22 cellular contexts compared by ENCODE assay signal in genomic region chr6:150099546-150099945, GRCh38. TPM values are rescaled to one million over a fixed set of nuclear protein-coding genes. Genes with fewer than 3 reads are reported as not detected.
DNase-seq lines count a peak whose midpoint lies in the region; ATAC-seq, FAIRE-seq and TF ChIP-seq lines count a peak whose summit lies in the region.
"Had no signal": no experiment of that assay in that cellular context is flagged by ENCODE, and none has a peak within 500 bp of the region (broad histone marks: within the 10 kb centered on the region; RNA-seq: fewer than 3 reads in every experiment).

No MANE protein-coding gene starts in this region.

- CTCF ChIA-PET in activated CD8-positive, alpha-beta memory T cell treated with anti-CD3 and anti-CD28 coated beads, Interleukin-2, amount 10 ng/mL, durations not matched to agents 7 days and 5 days (lab: Charles Lee) = no interaction called here

- H4K91ac ChIP-seq in neuronal stem cell (ENCODE audit: low read depth, low read length, poor library complexity) = no peak overlapping the region

- no peak overlapping the region for H3K4me3 Mint-ChIP-seq in activated CD8-positive, alpha-beta memory T cell treated with anti-CD3 and anti-CD28 coated beads, Interleukin-2, amount 10 ng/mL, durations not matched to agents 7 days and 5 days
- H3K4me3 Mint-ChIP-seq: CD4-positive, alpha-beta memory T cell had no signal

- no peaks in the 10 kb centered on the region for H3K36me3 Mint-ChIP-seq in activated CD8-positive, alpha-beta memory T cell treated with anti-CD3 and anti-CD28 coated beads, Interleukin-2, amount 10 ng/mL, durations not matched to agents 7 days and 5 days
- H3K36me3 Mint-ChIP-seq: CD4-positive, alpha-beta memory T cell had no signal

- H3K4me1 Mint-ChIP-seq in activated CD8-positive, alpha-beta memory T cell treated with anti-CD3 and anti-CD28 coated beads, Interleukin-2, amount 10 ng/mL, durations not matched to agents 7 days and 5 days = peaks cover 2% of the 10 kb centered on the region
- H3K4me1 Mint-ChIP-seq: CD4-positive, alpha-beta memory T cell had no signal

- no peak overlapping the region for H2BK120ac ChIP-seq in neuronal stem cell (ENCODE audit: low read depth, low read length)

- H2AFZ ChIP-seq in neuronal stem cell (ENCODE audit: low read length) = peak overlapping the region; percentile 62

- no peaks in the 10 kb centered on the region for H3K27me3 ChIP-seq in neuronal stem cell (ENCODE audit: control insufficient read depth in 3 of 3, insufficient read depth in 3 of 3, low read depth in 1 of 3, low read length in 3 of 3)

- no peak overlapping the region for H2BK15ac ChIP-seq in neuronal stem cell (ENCODE audit: low read length)

- H3K23ac ChIP-seq in neuronal stem cell (ENCODE audit: low read depth, low read length, poor library complexity) = no peak overlapping the region

- H3K36me3 ChIP-seq in neuronal stem cell (replicated peaks in 1 of 2; ENCODE audit: control insufficient read depth in 2 of 2, insufficient read depth in 2 of 2, low read length in 2 of 2) = no peaks in the 10 kb centered on the region

- DNase-seq in activated CD8-positive, alpha-beta memory T cell treated with anti-CD3 and anti-CD28 coated beads for 24 hours = peak; percentile 38
- DNase-seq in activated CD8-positive, alpha-beta memory T cell treated with anti-CD3 and anti-CD28 coated beads, Interleukin-2, amount 10 ng/mL, durations not matched to agents 7 days and 5 days = no peak
- DNase-seq in islet precursor cell = peak; percentile 16
- no peak for DNase-seq in neuronal stem cell (ENCODE audit: low spot score)
- no peak for DNase-seq in AG08396 (ENCODE audit: low spot score)
- no peak for DNase-seq in H54 (ENCODE audit: insufficient read length, low spot score)
- no peak for DNase-seq in DMS79 (lab: John Stamatoyannopoulos, UW)
- DNase-seq: AML-193; C1 segment of cervical spinal cord; Calu3; CD4-positive, alpha-beta memory T cell; COR-L47; DMS53; DND-41; GOT3; H7; HCEC 1CT had no signal

- no peak for ATAC-seq in activated CD8-positive, alpha-beta memory T cell treated with anti-CD3 and anti-CD28 coated beads, Interleukin-2, amount 10 ng/mL, durations not matched to agents 7 days and 5 days

- H3K9me3 ChIP-seq in neuronal stem cell (replicated peaks in 1 of 2; ENCODE audit: control insufficient read depth in 2 of 2, insufficient read depth in 1 of 2, low read depth in 1 of 2, low read length in 2 of 2) = peaks cover 0 to 2% of the 10 kb centered on the region in 2 donors

- FAIRE-seq in H54 (lab: Jason Lieb, UNC) = no peak
- FAIRE-seq: A204.1, G401.6, GM12892 had no signal

- H3K4me2 ChIP-seq in neuronal stem cell (ENCODE audit: insufficient read depth, low read length, poor library complexity, severe bottlenecking) = no peak overlapping the region

- no peaks in the 10 kb centered on the region for H3K79me1 ChIP-seq in neuronal stem cell (ENCODE audit: low read depth, low read length)

- H2BK5ac ChIP-seq in neuronal stem cell (ENCODE audit: low read length) = no peak overlapping the region

- no peak overlapping the region for H4K8ac ChIP-seq in neuronal stem cell (ENCODE audit: low read depth, low read length)

- no peak overlapping the region for H2AK5ac ChIP-seq in neuronal stem cell (ENCODE audit: low read depth, low read length)

- no peak overlapping the region for H3K18ac ChIP-seq in neuronal stem cell (ENCODE audit: low read length)

- H3K27ac ChIP-seq in neuronal stem cell (replicated peaks; ENCODE audit: low read length) = no peak overlapping the region
- H3K27ac ChIP-seq: 22Rv1 had no signal

- H3K4me1 ChIP-seq in neuronal stem cell (ENCODE audit: control insufficient read depth in 2 of 2, insufficient read depth in 1 of 2, low read depth in 1 of 2, low read length in 2 of 2) = peaks cover 0 to 3% of the 10 kb centered on the region in 2 donors

- no peak overlapping the region for H3K27ac Mint-ChIP-seq in activated CD8-positive, alpha-beta memory T cell treated with anti-CD3 and anti-CD28 coated beads, Interleukin-2, amount 10 ng/mL, durations not matched to agents 7 days and 5 days
- H3K27ac Mint-ChIP-seq: CD4-positive, alpha-beta memory T cell had no signal

- no peak for TF ChIP-seq POLR2A in H54 (IDR thresholded peaks at IDR 0.05; ENCODE audit: low read depth, low read length)

- peak overlapping the region in 1 of 2 donors; percentile 36 for H3K4me3 ChIP-seq in neuronal stem cell (ENCODE audit: low read length in 2 of 2)

- H3K4ac ChIP-seq in neuronal stem cell (ENCODE audit: low read length) = no peak overlapping the region

- H3K14ac ChIP-seq in neuronal stem cell (ENCODE audit: low read length) = peak overlapping the region; percentile 83

- H3K9ac ChIP-seq in neuronal stem cell (ENCODE audit: low read depth, low read length, poor library complexity) = no peak overlapping the region

- WGBS in neuronal stem cell (ENCODE audit: extremely low coverage in 2 of 2, insufficient read length in 2 of 2, insufficient replicate concordance in 1 of 2), 2 donors = no CpG with 5 or more reads among the region's 8 CpGs

- H3K9me3 Mint-ChIP-seq in activated CD8-positive, alpha-beta memory T cell treated with anti-CD3 and anti-CD28 coated beads, Interleukin-2, amount 10 ng/mL, durations not matched to agents 7 days and 5 days (ENCODE audit: low read depth) = no peaks in the 10 kb centered on the region
- H3K9me3 Mint-ChIP-seq: CD4-positive, alpha-beta memory T cell had no signal

- H2BK12ac ChIP-seq in neuronal stem cell (ENCODE audit: low read length) = no peak overlapping the region

- peaks cover 31% of the 10 kb centered on the region for H3K27me3 Mint-ChIP-seq in activated CD8-positive, alpha-beta memory T cell treated with anti-CD3 and anti-CD28 coated beads, Interleukin-2, amount 10 ng/mL, durations not matched to agents 7 days and 5 days

RNA-seq across cellular contexts. Expression of gene ULBP3, which starts 30.6 kb away (rescaled TPM):
- total RNA-seq in activated CD8-positive, alpha-beta memory T cell treated with anti-CD3 and anti-CD28 coated beads, Interleukin-2, amount 10 ng/mL, durations not matched to agents 7 days and 5 days = 1 to 10 TPM; 1.4 to 2.1 TPM
- polyA plus RNA-seq in neuronal stem cell (2013, experiment 1 of 2) = 7.8 TPM
- polyA plus RNA-seq in neuronal stem cell (2013, experiment 2 of 2) = 7.7 TPM

RNA-seq across cellular contexts. Expression of gene PPP1R14C, which starts 43.3 kb away (rescaled TPM):
- total RNA-seq in activated CD8-positive, alpha-beta memory T cell treated with anti-CD3 and anti-CD28 coated beads, Interleukin-2, amount 10 ng/mL, durations not matched to agents 7 days and 5 days = under 1 TPM in 1 of 2 experiments, not detected in 1; 0.09 TPM
- polyA plus RNA-seq in neuronal stem cell (2013, experiment 1 of 2) = 0.63 TPM
- polyA plus RNA-seq in neuronal stem cell (2013, experiment 2 of 2) = 0.79 TPM
- total RNA-seq: CD4-positive, alpha-beta memory T cell had no signal
- polyA plus RNA-seq: AG04450; CD4-positive, alpha-beta memory T cell had no signal

Comparison
In these comparisons a context has a peak if more than half of its experiments do, and no peak if none do; other contexts are left out.
1. DNase-seq: peak in activated CD8-positive, alpha-beta memory T cell treated with anti-CD3 and anti-CD28 coated beads for 24 hours (single experiment) and islet precursor cell (single experiment); none in activated CD8-positive, alpha-beta memory T cell treated with anti-CD3 and anti-CD28 coated beads, Interleukin-2, amount 10 ng/mL, durations not matched to agents 7 days and 5 days (single experiment), neuronal stem cell (single experiment), AG08396 (single experiment), H54 (single experiment) and DMS79 (single experiment).